10 cellular contexts compared by ENCODE assay signal in the genomic region with DNA sequence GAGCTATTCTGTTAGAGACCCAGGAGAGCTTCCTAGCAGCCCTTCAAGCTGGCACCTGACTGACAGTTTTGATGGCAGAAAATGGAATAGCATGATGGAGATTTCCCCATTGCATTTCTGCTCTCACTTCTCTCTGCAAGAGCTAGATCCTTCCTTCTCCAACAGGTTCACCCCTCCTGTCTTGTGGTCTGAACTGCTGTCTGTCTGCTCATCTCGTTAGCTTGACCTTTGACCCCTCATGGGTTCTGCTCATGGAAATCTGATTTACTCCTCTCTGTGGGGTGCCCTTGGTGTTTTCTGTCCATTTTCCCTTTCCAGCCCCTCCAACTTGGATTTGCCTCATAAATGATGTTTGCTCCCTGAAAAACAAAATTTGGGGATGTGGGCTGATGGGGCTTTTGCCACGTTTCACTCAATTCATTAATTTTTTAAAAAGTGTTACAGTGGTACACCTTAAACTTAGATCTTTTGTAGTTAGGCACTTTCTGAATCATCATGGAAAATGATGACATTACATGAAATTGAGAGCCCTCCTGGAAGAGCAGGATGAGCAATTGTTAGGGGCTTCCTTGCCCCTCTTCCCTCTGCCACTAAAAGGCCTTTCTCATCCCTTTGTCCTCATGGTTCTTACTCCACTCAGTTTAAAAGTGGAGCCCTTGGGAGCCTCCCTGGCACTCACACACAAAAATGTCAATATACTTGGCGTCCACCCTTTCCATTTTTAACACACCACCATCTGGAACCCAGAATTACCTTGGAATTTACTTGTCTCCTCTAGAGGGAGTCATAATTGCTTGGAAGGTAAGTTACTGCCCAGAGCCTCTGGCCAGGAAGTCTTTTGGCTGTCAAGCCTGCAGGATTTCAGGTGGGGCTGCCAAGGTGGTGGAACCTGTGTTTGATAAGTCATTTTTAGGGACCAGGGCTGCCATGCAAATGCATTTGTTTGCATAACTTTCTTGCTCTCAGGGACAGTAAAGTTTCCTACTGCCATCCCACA. TPM values are rescaled to one million over a fixed set of nuclear protein-coding genes. Genes with fewer than 3 reads are reported as not detected.
DNase-seq lines count a peak whose midpoint lies in the region; ATAC-seq, FAIRE-seq and TF ChIP-seq lines count a peak whose summit lies in the region.
"Had no signal": no experiment of that assay in that cellular context is flagged by ENCODE, and none has a peak within 500 bp of the region (broad histone marks: within the 10 kb centered on the region; RNA-seq: fewer than 3 reads in every experiment).

No MANE protein-coding gene starts in this region.

- no peaks in the 10 kb centered on the region for H3K27me3 Mint-ChIP-seq in activated naive CD8-positive, alpha-beta T cell treated with anti-CD3 and anti-CD28 coated beads for 36 hours
- H3K27me3 Mint-ChIP-seq in nephron (ENCODE audit: low read depth): peaks cover 6% of the 10 kb centered on the region

- FAIRE-seq in frontal cortex (lab: Jason Lieb, UNC): no peak
- FAIRE-seq: endometrium had no signal

- peak overlapping the region; percentile 51 for H3K4me3 Mint-ChIP-seq in activated naive CD8-positive, alpha-beta T cell treated with anti-CD3 and anti-CD28 coated beads for 36 hours
- H3K4me3 Mint-ChIP-seq in nephron: no peak overlapping the region

- peak overlapping the region; percentile 74 for H3K27ac ChIP-seq in KOPT-K1 (ENCODE audit: low read depth, low read length, poor library complexity, severe bottlenecking)
- H3K27ac ChIP-seq: HL-60 had no signal

- H3K36me3 ChIP-seq in KOPT-K1 (ENCODE audit: insufficient read depth, low read length): no peaks in the 10 kb centered on the region

- TF ChIP-seq CTCF in nephron (IDR thresholded peaks at IDR 0.05; ENCODE audit: unreplicated experiment in 3 of 3): peak in 2 of 3 experiments; percentile 21 to 23

- DNase-seq in ACHN: peak; percentile 39
- peak; percentile 66 for DNase-seq in ELF-1 (ENCODE audit: low read depth, low spot score)
- no peak for DNase-seq in activated naive CD8-positive, alpha-beta T cell treated with anti-CD3 and anti-CD28 coated beads for 36 hours
- DNase-seq in frontal cortex (ENCODE audit: low spot score in 2 of 2): no peak
- DNase-seq in OCI-M2 (lab: John Stamatoyannopoulos, UW; ENCODE audit: unreplicated experiment): no peak

- peak overlapping the region; percentile 87 for H3K27ac Mint-ChIP-seq in activated naive CD8-positive, alpha-beta T cell treated with anti-CD3 and anti-CD28 coated beads for 36 hours
- H3K27ac Mint-ChIP-seq in nephron: peak overlapping the region in 1 of 3 experiments; percentile 39

- H3K4me1 Mint-ChIP-seq in activated naive CD8-positive, alpha-beta T cell treated with anti-CD3 and anti-CD28 coated beads for 36 hours: peaks cover 84% of the 10 kb centered on the region
- H3K4me1 Mint-ChIP-seq in nephron: peaks cover 40% of the 10 kb centered on the region

- H3K36me3 Mint-ChIP-seq in activated naive CD8-positive, alpha-beta T cell treated with anti-CD3 and anti-CD28 coated beads for 36 hours: peaks cover 6% of the 10 kb centered on the region
- peaks cover under 1% of the 10 kb centered on the region for H3K36me3 Mint-ChIP-seq in nephron (ENCODE audit: low read depth)

- no peaks in the 10 kb centered on the region for H3K9me3 ChIP-seq in KOPT-K1 (ENCODE audit: insufficient read depth, low read length, poor library complexity, severe bottlenecking)

- ATAC-seq in HG03135 (IDR thresholded peaks at IDR 0.05; ENCODE audit: unreplicated experiment): no peak

- no peaks in the 10 kb centered on the region for H3K9me3 Mint-ChIP-seq in activated naive CD8-positive, alpha-beta T cell treated with anti-CD3 and anti-CD28 coated beads for 36 hours
- no peaks in the 10 kb centered on the region for H3K9me3 Mint-ChIP-seq in nephron

- in situ Hi-C loops in ACHN (cut with HindIII; ENCODE audit: low pct_ligation_motif_present, low pct_unique_long_range_greater_than_20kb, low sequenced_read_pairs): no loop called here

RNA-seq across cellular contexts. Expression of gene IL19, which starts 31.9 kb away (rescaled TPM):
- total RNA-seq in activated naive CD8-positive, alpha-beta T cell treated with anti-CD3 and anti-CD28 coated beads for 36 hours: not detected
- total RNA-seq in frontal cortex: not detected

RNA-seq across cellular contexts. Expression of gene IL10, which starts 33.6 kb away (rescaled TPM):
- not detected for total RNA-seq in activated naive CD8-positive, alpha-beta T cell treated with anti-CD3 and anti-CD28 coated beads for 36 hours
- 0.41 TPM for total RNA-seq in frontal cortex

RNA-seq across cellular contexts. Expression of gene MAPKAPK2, which starts 54.0 kb away (rescaled TPM):
- 10 to 100 TPM; 53.5 to 57.8 TPM for total RNA-seq in activated naive CD8-positive, alpha-beta T cell treated with anti-CD3 and anti-CD28 coated beads for 36 hours
- total RNA-seq in frontal cortex: 7.3 TPM

Comparison
In these comparisons a context has a peak if more than half of its experiments do, and no peak if none do; other contexts are left out.
1. DNase-seq: peak in ACHN (single experiment) and ELF-1 (single experiment); none in activated naive CD8-positive, alpha-beta T cell treated with anti-CD3 and anti-CD28 coated beads for 36 hours (single experiment), frontal cortex (0 of 2) and OCI-M2 (single experiment).